ENCODE assay signal across 8 cellular contexts in genomic region chr16:68310441-68311315, GRCh38. TPM values are rescaled to one million over a fixed set of nuclear protein-coding genes. Genes with fewer than 3 reads are reported as not detected.
A peak's percentile ranks its signal among the peaks of the same experiment; 100 is the strongest.
DNase-seq lines count a peak whose midpoint lies in the region; ATAC-seq, FAIRE-seq and TF ChIP-seq lines count a peak whose summit lies in the region.

TSS of gene PRMT7 (plus strand) at chr16:68311019. CDS start at chr16:68315980, 4,961 bp downstream.
TSS of gene SLC7A6OS (minus strand) at chr16:68310946. CDS start at chr16:68310926, 20 bp downstream.

- peak within 1 kb of the TSS; percentile 13 for H3K4ac ChIP-seq in trophoblast cell (ENCODE audit: low read depth, low read length)

- peak; percentile 98 for ATAC-seq in HG02840 (IDR thresholded peaks at IDR 0.05; ENCODE audit: low FRiP score, unreplicated experiment)
- ATAC-seq in activated naive CD8-positive, alpha-beta T cell treated with anti-CD3 and anti-CD28 coated beads, Interleukin-2, amount 50 U/mL, for 24 hours: peak; percentile 99

- peak within 1 kb of the TSS; percentile 28 for H2AK5ac ChIP-seq in trophoblast cell (ENCODE audit: low read length)

- peak within 1 kb of the TSS; percentile 67 for H3K4me2 ChIP-seq in trophoblast cell (ENCODE audit: low read length)

- H2BK5ac ChIP-seq in trophoblast cell (ENCODE audit: low read depth, low read length, poor library complexity): no peak within 1 kb of the TSS

- peaks cover 10% of the 10 kb centered on the region for H3K79me2 ChIP-seq in trophoblast cell (ENCODE audit: control insufficient read depth, insufficient read depth, low read length, poor library complexity)

- peak within 1 kb of the TSS; percentile 59 for H3K4me3 ChIP-seq in cardiac muscle cell
- H3K4me3 ChIP-seq in trophoblast cell (ENCODE audit: low read depth, low read length): peak within 1 kb of the TSS; percentile 96
- peak within 1 kb of the TSS; percentile 72 to 90 (median 80) for H3K4me3 ChIP-seq in transverse colon

- DNase-seq in GM12892 (ENCODE audit: insufficient read length) (peak; percentile 96), NCI-H1436 (lab: John Stamatoyannopoulos, UW) (peak; percentile 90), SW480 (ENCODE audit: low spot score) (peak; percentile 91), cardiac muscle cell (ENCODE audit: low read depth in 1 of 2, low spot score in 1 of 2) (peak; percentile 90 to 95), trophoblast cell (peak; percentile 87 to 88), transverse colon (peak; percentile 93)
- DNase-seq in activated naive CD8-positive, alpha-beta T cell treated with anti-CD3 and anti-CD28 coated beads, Interleukin-2, amount 50 U/mL, for 24 hours: peak; percentile 91

- H3K27me3 ChIP-seq in cardiac muscle cell (no peaks in the 10 kb centered on the region), trophoblast cell (ENCODE audit: insufficient read depth, low read length) (no peaks in the 10 kb centered on the region), transverse colon (no peaks in the 10 kb centered on the region)

- peak within 1 kb of the TSS; percentile 39 for H4K12ac ChIP-seq in trophoblast cell (ENCODE audit: low read depth, low read length)

- H3K9ac ChIP-seq in trophoblast cell (ENCODE audit: low read length): peak within 1 kb of the TSS; percentile 85

- no peak within 1 kb of the TSS for H3K23ac ChIP-seq in trophoblast cell (ENCODE audit: low read length)

- H3K9me3 Mint-ChIP-seq in activated naive CD8-positive, alpha-beta T cell treated with anti-CD3 and anti-CD28 coated beads, Interleukin-2, amount 50 U/mL, for 24 hours: no peaks in the 10 kb centered on the region

- no CpG with 5 or more reads among the region's 82 CpGs for WGBS in trophoblast cell (ENCODE audit: extremely low coverage, insufficient coverage, insufficient read length)
- 0% methylated on average over 44 of the region's 82 CpGs; no CpG with 5 or more reads in 1 of the 2 donors for WGBS in transverse colon (ENCODE audit: low coverage in 1 of 2), 2 donors

- peak within 1 kb of the TSS; percentile 61 for H4K8ac ChIP-seq in trophoblast cell (ENCODE audit: low read depth, low read length)

- H3K36me3 ChIP-seq in cardiac muscle cell (peaks cover 27% of the 10 kb centered on the region), trophoblast cell (ENCODE audit: control insufficient read depth in 1 of 2, insufficient read depth in 2 of 2, low read length in 2 of 2) (peaks cover 17 to 18% of the 10 kb centered on the region in 2 experiments), transverse colon (peaks cover 0 to 29% (median 10%) of the 10 kb centered on the region in 4 donors)

- intact Hi-C loops in transverse colon (cut with DNase I; ENCODE audit: low total_unique reads): no loop called here

- peak within 1 kb of the TSS; percentile 84 for H3K27ac ChIP-seq in cardiac muscle cell
- H3K27ac ChIP-seq in trophoblast cell (ENCODE audit: low read depth, low read length): peak within 1 kb of the TSS; percentile 44
- H3K27ac ChIP-seq in transverse colon: peak within 1 kb of the TSS; percentile 87 to 91 (median 89)

- TF ChIP-seq CTCF in cardiac muscle cell (IDR thresholded peaks at IDR 0.05; ENCODE audit: low read depth, low read length) (peak; percentile 30), transverse colon (IDR thresholded peaks at IDR 0.05) (peak in 2 of 5 experiments; percentile 13 to 45)

- H3K4me3 Mint-ChIP-seq in activated naive CD8-positive, alpha-beta T cell treated with anti-CD3 and anti-CD28 coated beads, Interleukin-2, amount 50 U/mL, for 24 hours: peak within 1 kb of the TSS; percentile 85

- H3K79me1 ChIP-seq in trophoblast cell (ENCODE audit: low read length): peaks cover 6% of the 10 kb centered on the region

- H3K9me3 ChIP-seq in cardiac muscle cell (ENCODE audit: low read depth) (no peaks in the 10 kb centered on the region), trophoblast cell (ENCODE audit: insufficient read depth, low read depth, low read length) (no peaks in the 10 kb centered on the region), transverse colon (no peaks in the 10 kb centered on the region)

- peak within 1 kb of the TSS; percentile 58 for H2AFZ ChIP-seq in trophoblast cell (ENCODE audit: insufficient read depth, low read length, poor library complexity)

- in situ Hi-C loops in transverse colon (cut with MboI; ENCODE audit: low pct_ligation_motif_present in 1 of 4, low pct_unique_long_range_greater_than_20kb in 1 of 4, low sequenced_read_pairs in 3 of 4): no loop called here

- TF ChIP-seq EP300 in transverse colon (IDR thresholded peaks at IDR 0.05; ENCODE audit: low read depth): no peak

- H4K91ac ChIP-seq in trophoblast cell (ENCODE audit: low read depth, low read length): peak within 1 kb of the TSS; percentile 44

- peak; percentile 96 for TF ChIP-seq POLR2A in GM12892 (IDR thresholded peaks at IDR 0.05; ENCODE audit: low read depth, low read length)
- peak; percentile 80 for TF ChIP-seq POLR2A in transverse colon (IDR thresholded peaks at IDR 0.05)

- peak within 1 kb of the TSS; percentile 61 for H3K18ac ChIP-seq in trophoblast cell (ENCODE audit: low read length)

- peak; percentile 94 for FAIRE-seq in GM12892 (lab: Jason Lieb, UNC)

- H3K14ac ChIP-seq in trophoblast cell (ENCODE audit: low read length): peak within 1 kb of the TSS; percentile 75

- no peaks in the 10 kb centered on the region for H3K27me3 Mint-ChIP-seq in activated naive CD8-positive, alpha-beta T cell treated with anti-CD3 and anti-CD28 coated beads, Interleukin-2, amount 50 U/mL, for 24 hours

- H3K4me1 Mint-ChIP-seq in activated naive CD8-positive, alpha-beta T cell treated with anti-CD3 and anti-CD28 coated beads, Interleukin-2, amount 50 U/mL, for 24 hours: peaks cover 48% of the 10 kb centered on the region

- peaks cover 32% of the 10 kb centered on the region for H3K36me3 Mint-ChIP-seq in activated naive CD8-positive, alpha-beta T cell treated with anti-CD3 and anti-CD28 coated beads, Interleukin-2, amount 50 U/mL, for 24 hours (ENCODE audit: low read depth)

- H3K4me1 ChIP-seq in cardiac muscle cell (ENCODE audit: low read depth): peaks cover 11% of the 10 kb centered on the region
- peaks cover 0 to 7% of the 10 kb centered on the region in 2 experiments for H3K4me1 ChIP-seq in trophoblast cell (ENCODE audit: control insufficient read depth in 1 of 2, insufficient read depth in 2 of 2, low read length in 2 of 2)
- H3K4me1 ChIP-seq in transverse colon: peaks cover 16 to 28% (median 21%) of the 10 kb centered on the region in 4 donors

- peak within 1 kb of the TSS; percentile 96 for H3K27ac Mint-ChIP-seq in activated naive CD8-positive, alpha-beta T cell treated with anti-CD3 and anti-CD28 coated beads, Interleukin-2, amount 50 U/mL, for 24 hours

- no peak within 1 kb of the TSS for H2BK12ac ChIP-seq in trophoblast cell (ENCODE audit: low read length)

- peak within 1 kb of the TSS; percentile 67 for H2BK120ac ChIP-seq in trophoblast cell (ENCODE audit: insufficient read depth, low read length, poor library complexity)

RNA-seq across cellular contexts. Expression of gene PRMT7, which starts in this region (rescaled TPM):
- polyA plus RNA-seq in GM12892 (2012; ENCODE audit: missing spikeins): 39.4 TPM
- total RNA-seq in cardiac muscle cell (106 and 110 TPM in 2 replicates), transverse colon (100 to 1,000 TPM in 1 of 4 donors, 10 to 100 TPM in 3; 20.6 to 115 (median 38.5) TPM)
- polyA plus RNA-seq in cardiac muscle cell: 55.8 and 56.6 TPM in 2 replicates
- polyA plus RNA-seq in trophoblast cell (2013): 32.7 and 33.3 TPM in 2 replicates

RNA-seq across cellular contexts. Expression of gene SLC7A6OS, which starts in this region (rescaled TPM):
- 14.9 TPM for polyA plus RNA-seq in GM12892 (2012; ENCODE audit: missing spikeins)
- total RNA-seq in cardiac muscle cell (12.8 and 24.3 TPM in 2 replicates), transverse colon (10 to 100 TPM in 3 of 4 donors, 1 to 10 TPM in 1; 7.8 to 49.0 (median 15.3) TPM)
- 18.4 and 24.4 TPM in 2 replicates for polyA plus RNA-seq in cardiac muscle cell
- polyA plus RNA-seq in trophoblast cell (2013): 8.8 and 9.9 TPM in 2 replicates

Comparison
In these comparisons a context has a peak if more than half of its experiments do, and no peak if none do; other contexts are left out.
1. Peak in every context shown above with its lines: DNase-seq, ATAC-seq, H3K4me3 ChIP-seq and H3K27ac ChIP-seq.